Comparison of ENCODE assay signal across 14 cellular contexts in genomic region chr19:40585677-40586422, GRCh38. TPM values are rescaled to one million over a fixed set of nuclear protein-coding genes. Genes with fewer than 3 reads are reported as not detected.
DNase-seq lines count a peak whose midpoint lies in the region; ATAC-seq, FAIRE-seq and TF ChIP-seq lines count a peak whose summit lies in the region.
"Had no signal": no experiment of that assay in that cellular context is flagged by ENCODE, and none has a peak within 500 bp of the region (broad histone marks: within the 10 kb centered on the region; RNA-seq: fewer than 3 reads in every experiment).

No MANE protein-coding gene starts in this region.

- H3K4me3 Mint-ChIP-seq in activated naive CD4-positive, alpha-beta T cell treated with anti-CD3 and anti-CD28 coated beads, Interleukin-2, amount 50 U/mL, for 24 hours, result no peak overlapping the region
- no peak overlapping the region for H3K4me3 Mint-ChIP-seq in stimulated activated effector memory CD8-positive, alpha-beta T cell treated with anti-CD3 and anti-CD28 coated beads, Interleukin-12 subunit alpha, Interleukin-12 subunit beta, amount 100 ng/mL, for 72 hours
- H3K4me3 Mint-ChIP-seq: effector memory CD8-positive, alpha-beta T cell had no signal

- no peaks in the 10 kb centered on the region for H3K9me3 ChIP-seq in PC-9 (ENCODE audit: insufficient read depth, low read depth)
- no peaks in the 10 kb centered on the region for H3K9me3 ChIP-seq in endothelial cell of umbilical vein (replicated peaks; ENCODE audit: control insufficient read depth, insufficient read depth, low read length)
- H3K9me3 ChIP-seq: BLaER1 had no signal

- no peak overlapping the region for H2AFZ ChIP-seq in PC-9
- peak overlapping the region; percentile 44 for H2AFZ ChIP-seq in endothelial cell of umbilical vein (ENCODE audit: low read depth, low read length)
- H2AFZ ChIP-seq: neural progenitor cell had no signal

- FAIRE-seq in endothelial cell of umbilical vein (lab: Jason Lieb, UNC), result peak; percentile 97

- no peaks in the 10 kb centered on the region for H3K79me2 ChIP-seq in PC-9 (ENCODE audit: low read depth)
- no peaks in the 10 kb centered on the region for H3K79me2 ChIP-seq in endothelial cell of umbilical vein (ENCODE audit: control insufficient read depth, insufficient read depth, low read length)

- no peaks in the 10 kb centered on the region for H3K9me2 ChIP-seq in PC-9 (ENCODE audit: insufficient read depth)

- H3K27me3 ChIP-seq in PC-9 (ENCODE audit: insufficient read depth, low read depth) (no peaks in the 10 kb centered on the region), endothelial cell of umbilical vein (ENCODE audit: control insufficient read depth in 2 of 2, insufficient read depth in 2 of 2, low read length in 2 of 2) (no peaks in the 10 kb centered on the region)
- H3K27me3 ChIP-seq: BLaER1, neural progenitor cell had no signal

- dilution Hi-C loops in endothelial cell of umbilical vein (cut with MboI; ENCODE audit: extremely low pct_ligation_motif_present, low sequenced_read_pairs), result no loop called here

- H3K36me3 Mint-ChIP-seq in activated naive CD4-positive, alpha-beta T cell treated with anti-CD3 and anti-CD28 coated beads, Interleukin-2, amount 50 U/mL, for 24 hours, result peaks cover 12% of the 10 kb centered on the region
- H3K36me3 Mint-ChIP-seq in stimulated activated effector memory CD8-positive, alpha-beta T cell treated with anti-CD3 and anti-CD28 coated beads, Interleukin-12 subunit alpha, Interleukin-12 subunit beta, amount 100 ng/mL, for 72 hours, result peaks cover 94% of the 10 kb centered on the region

- CTCF ChIA-PET in PC-9 (lab: Charles Lee) (interaction anchor here (0.7 kb wide), 1 partner anchor 51 kb away, joined by 6 read pairs; no protein-coding TSS in a partner anchor), endothelial cell of umbilical vein (lab: Charles Lee) (interaction anchor here (0.8 to 2.6 kb wide), 7 partner anchors 9 to 45 kb away, joined by 3 to 8 read pairs (median 3); no protein-coding TSS in a partner anchor)

- no peak for DNase-seq in activated naive CD4-positive, alpha-beta T cell treated with anti-CD3 and anti-CD28 coated beads, Interleukin-2, amount 50 U/mL, for 16 hours
- DNase-seq in PC-9 (peak in 1 of 2 experiments; percentile 64), endothelial cell of umbilical vein (ENCODE audit: low read depth, low spot score) (peak; percentile 64), GM19240 (ENCODE audit: insufficient read length, low spot score) (no peak), GM19238 (ENCODE audit: insufficient read length, low spot score) (no peak), nucleus accumbens (lab: John Stamatoyannopoulos, UW) (no peak)
- no peak for DNase-seq in stimulated activated effector memory CD8-positive, alpha-beta T cell treated with anti-CD3 and anti-CD28 coated beads, Interleukin-12 subunit alpha, Interleukin-12 subunit beta, amount 100 ng/mL, for 72 hours (ENCODE audit: low spot score in 2 of 2)
- DNase-seq: activated effector memory CD4-positive, alpha-beta T cell treated with Interleukin-2 at 50 U/mL for 16 hours; effector memory CD8-positive, alpha-beta T cell; KG1; NCI-H524 treated with DMSO at 0.1 percent for 48 hours had no signal

- H4K20me1 ChIP-seq in PC-9 (ENCODE audit: insufficient read depth) (no peaks in the 10 kb centered on the region), endothelial cell of umbilical vein (replicated peaks; ENCODE audit: control insufficient read depth, extremely low read depth, insufficient read depth, low read length) (no peaks in the 10 kb centered on the region)
- H4K20me1 ChIP-seq: BLaER1 had no signal

- no peaks in the 10 kb centered on the region for H3K9me1 ChIP-seq in endothelial cell of umbilical vein (replicated peaks; ENCODE audit: control insufficient read depth, extremely low read depth, insufficient read depth, low read length)

- TF ChIP-seq POLR2A in endothelial cell of umbilical vein (IDR thresholded peaks at IDR 0.05; ENCODE audit: low read depth, low read length), result no peak

- POLR2A ChIA-PET in PC-9 (lab: Charles Lee; ENCODE audit: unreplicated experiment) (interaction anchor here (0.6 kb wide), 1 partner anchor 197 kb away, joined by 7 read pairs; no protein-coding TSS in a partner anchor), endothelial cell of umbilical vein (lab: Charles Lee) (no interaction called here)

- no peak for ATAC-seq in stimulated activated effector memory CD8-positive, alpha-beta T cell treated with anti-CD3 and anti-CD28 coated beads, Interleukin-12 subunit alpha, Interleukin-12 subunit beta, amount 100 ng/mL, for 72 hours
- ATAC-seq: effector memory CD8-positive, alpha-beta T cell had no signal

- H3K27ac ChIP-seq in PC-9 (peak overlapping the region; percentile 75), endothelial cell of umbilical vein (ENCODE audit: insufficient read depth, low read depth, low read length) (peak overlapping the region; percentile 85)
- H3K27ac ChIP-seq: BLaER1, neural progenitor cell had no signal

- H3K36me3 ChIP-seq in PC-9 (ENCODE audit: low read depth) (no peaks in the 10 kb centered on the region), endothelial cell of umbilical vein (ENCODE audit: control insufficient read depth in 2 of 2, extremely low read depth in 1 of 2, insufficient read depth in 2 of 2, low read length in 2 of 2) (peaks cover 7 to 8% of the 10 kb centered on the region in 2 experiments)
- H3K36me3 ChIP-seq: neural progenitor cell had no signal

- TF ChIP-seq CTCF in PC-9 (conservative IDR thresholded peaks at IDR 0.05), result no peak
- TF ChIP-seq CTCF in endothelial cell of umbilical vein (IDR thresholded peaks at IDR 0.05; ENCODE audit: extremely low read depth in 1 of 2, insufficient read depth in 1 of 2, low read depth in 1 of 2, low read length in 2 of 2), result no peak

- H3K9me3 Mint-ChIP-seq in activated naive CD4-positive, alpha-beta T cell treated with anti-CD3 and anti-CD28 coated beads, Interleukin-2, amount 50 U/mL, for 24 hours, result no peaks in the 10 kb centered on the region
- no peaks in the 10 kb centered on the region for H3K9me3 Mint-ChIP-seq in stimulated activated effector memory CD8-positive, alpha-beta T cell treated with anti-CD3 and anti-CD28 coated beads, Interleukin-12 subunit alpha, Interleukin-12 subunit beta, amount 100 ng/mL, for 72 hours
- H3K9me3 Mint-ChIP-seq: effector memory CD8-positive, alpha-beta T cell; neural progenitor cell had no signal

- peak overlapping the region; percentile 44 for H3K9ac ChIP-seq in endothelial cell of umbilical vein (replicated peaks; ENCODE audit: extremely low read depth, insufficient read depth, low read length)
- H3K9ac ChIP-seq: BLaER1, neural progenitor cell had no signal

- H3F3A ChIP-seq in PC-9 (ENCODE audit: insufficient read depth, low read depth), result peaks cover 18% of the 10 kb centered on the region

- intact Hi-C loops in PC-9 (cut with micrococcal nuclease; ENCODE audit: unreplicated experiment) (no loop called here), endothelial cell of umbilical vein (cut with micrococcal nuclease) (loop anchor here (1.0 kb wide), 1 partner anchor 12 kb away; no protein-coding TSS in a partner anchor)

- no peaks in the 10 kb centered on the region for H3K27me3 Mint-ChIP-seq in activated naive CD4-positive, alpha-beta T cell treated with anti-CD3 and anti-CD28 coated beads, Interleukin-2, amount 50 U/mL, for 24 hours
- H3K27me3 Mint-ChIP-seq: effector memory CD8-positive, alpha-beta T cell had no signal

- H3K27ac Mint-ChIP-seq in activated naive CD4-positive, alpha-beta T cell treated with anti-CD3 and anti-CD28 coated beads, Interleukin-2, amount 50 U/mL, for 24 hours, result peak overlapping the region; percentile 66
- H3K27ac Mint-ChIP-seq in stimulated activated effector memory CD8-positive, alpha-beta T cell treated with anti-CD3 and anti-CD28 coated beads, Interleukin-12 subunit alpha, Interleukin-12 subunit beta, amount 100 ng/mL, for 72 hours, result peak overlapping the region; percentile 23
- H3K27ac Mint-ChIP-seq: neural progenitor cell had no signal

- peaks cover 8% of the 10 kb centered on the region for H3K4me1 Mint-ChIP-seq in activated naive CD4-positive, alpha-beta T cell treated with anti-CD3 and anti-CD28 coated beads, Interleukin-2, amount 50 U/mL, for 24 hours
- peaks cover 21% of the 10 kb centered on the region for H3K4me1 Mint-ChIP-seq in stimulated activated effector memory CD8-positive, alpha-beta T cell treated with anti-CD3 and anti-CD28 coated beads, Interleukin-12 subunit alpha, Interleukin-12 subunit beta, amount 100 ng/mL, for 72 hours

- BruUV-seq in PC-9 (replicated peaks; lab: Mats Ljungman, UMichigan) (no TSS peak), endothelial cell of umbilical vein (replicated peaks; lab: Mats Ljungman, UMichigan) (no TSS peak)

- H3K4me3 ChIP-seq in PC-9 (no peak overlapping the region), endothelial cell of umbilical vein (replicated peaks in 1 of 3; ENCODE audit: insufficient read depth in 1 of 3, low read depth in 1 of 3, low read length in 3 of 3) (no peak overlapping the region)
- H3K4me3 ChIP-seq: BLaER1, neural progenitor cell had no signal

- H3K4me2 ChIP-seq in PC-9, result peak overlapping the region; percentile 48
- no peak overlapping the region for H3K4me2 ChIP-seq in endothelial cell of umbilical vein (ENCODE audit: insufficient read depth, low read length)
- H3K4me2 ChIP-seq: BLaER1, neural progenitor cell had no signal

- H3K4me1 ChIP-seq in PC-9 (replicated peaks; ENCODE audit: insufficient read depth) (peaks cover 15% of the 10 kb centered on the region; the same call in 1 of the 2 replicates), endothelial cell of umbilical vein (ENCODE audit: control insufficient read depth, extremely low read depth, insufficient read depth, low read length) (peaks cover 20% of the 10 kb centered on the region)

RNA-seq across cellular contexts. Expression of gene SHKBP1, which starts 9.2 kb away (rescaled TPM):
- total RNA-seq in PC-9 (2021), result 90.1 and 93.7 TPM in 2 replicates
- 100 and 106 TPM in 2 replicates for total RNA-seq in endothelial cell of umbilical vein
- 113 and 171 TPM in 2 replicates for polyA plus RNA-seq in endothelial cell of umbilical vein
- 67.5 and 75.3 TPM in 2 replicates for polyA plus RNA-seq in endothelial cell of umbilical vein (2011; cell fraction: cytosol; rRNA removed)
- 115 and 165 TPM in 2 replicates for polyA plus RNA-seq in endothelial cell of umbilical vein (2011; cell fraction: nucleus; rRNA removed)
- polyA plus RNA-seq in endothelial cell of umbilical vein (2012), result 90.1 and 118 TPM in 2 replicates
- 56.6 and 78.9 TPM in 2 replicates for polyA minus RNA-seq in endothelial cell of umbilical vein
- 72.2 TPM for polyA minus RNA-seq in endothelial cell of umbilical vein (2011; cell fraction: cytosol; rRNA and poly(A)+ RNA removed)
- 28.8 and 52.6 TPM in 2 replicates for polyA minus RNA-seq in endothelial cell of umbilical vein (2011; cell fraction: nucleus; rRNA and poly(A)+ RNA removed)

RNA-seq across cellular contexts. Expression of gene LTBP4, which starts 15.3 kb away (rescaled TPM):
- total RNA-seq in PC-9 (2021) (163 and 203 TPM in 2 replicates), endothelial cell of umbilical vein (38.0 and 67.4 TPM in 2 replicates)
- polyA plus RNA-seq in endothelial cell of umbilical vein, result 25.9 and 31.4 TPM in 2 replicates
- 17.5 and 20.4 TPM in 2 replicates for polyA plus RNA-seq in endothelial cell of umbilical vein (2011; cell fraction: cytosol; rRNA removed)
- 93.6 and 95.8 TPM in 2 replicates for polyA plus RNA-seq in endothelial cell of umbilical vein (2011; cell fraction: nucleus; rRNA removed)
- polyA plus RNA-seq in endothelial cell of umbilical vein (2012), result 72.8 and 137 TPM in 2 replicates
- 18.8 and 20.0 TPM in 2 replicates for polyA minus RNA-seq in endothelial cell of umbilical vein
- 34.3 TPM for polyA minus RNA-seq in endothelial cell of umbilical vein (2011; cell fraction: cytosol; rRNA and poly(A)+ RNA removed)
- polyA minus RNA-seq in endothelial cell of umbilical vein (2011; cell fraction: nucleus; rRNA and poly(A)+ RNA removed), result 17.3 and 24.0 TPM in 2 replicates
